ENCODE assay signal across 8 cellular contexts in the genomic region with DNA sequence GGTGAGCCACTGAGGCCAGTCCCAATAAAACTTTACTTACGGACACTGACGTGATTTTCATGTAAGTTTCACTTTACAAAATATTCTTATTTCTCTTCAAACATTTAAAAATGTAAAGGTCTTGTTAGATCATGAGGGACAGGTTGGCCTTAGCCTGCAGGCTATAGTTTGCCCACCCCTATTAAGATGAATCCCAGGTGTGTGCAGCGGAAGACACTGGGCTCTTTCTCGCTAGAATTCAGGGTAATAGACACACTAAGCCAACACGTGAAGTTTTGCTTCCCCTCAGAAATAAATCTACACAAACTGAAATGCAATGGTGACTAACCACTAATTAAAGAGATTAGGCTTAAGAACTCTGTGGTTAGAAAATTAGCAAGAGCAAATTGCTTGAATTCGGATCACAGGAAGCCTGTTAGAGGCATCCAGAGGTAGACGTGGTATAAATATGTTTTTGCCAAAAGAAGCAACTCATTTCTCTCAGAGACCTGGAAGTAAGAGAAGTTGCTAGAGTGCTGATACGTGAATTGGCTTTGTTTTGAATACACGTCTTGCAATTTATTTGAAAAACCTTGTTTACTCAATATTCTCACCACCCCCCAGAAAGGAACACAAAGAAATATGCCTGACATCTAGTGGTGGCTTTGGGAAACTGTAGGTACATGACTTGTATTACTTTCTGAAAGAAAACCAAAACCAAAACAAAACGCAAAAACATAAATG.
DNase-seq lines count a peak whose midpoint lies in the region; ATAC-seq lines count a peak whose summit lies in the region.

No MANE protein-coding gene starts in this region.

- DNase-seq in COR-L47 (lab: John Stamatoyannopoulos, UW) (peak; percentile 65), NCI-H748 (lab: John Stamatoyannopoulos, UW; ENCODE audit: unreplicated experiment) (peak; percentile 77), left cardiac atrium (no peak), retina (peak; percentile 54), T-helper 9 cell (no peak)
- DNase-seq in activated naive CD8-positive, alpha-beta T cell treated with anti-CD3 and anti-CD28 coated beads for 36 hours, result peak; percentile 25

- H3K4me3 Mint-ChIP-seq in activated naive CD8-positive, alpha-beta T cell treated with anti-CD3 and anti-CD28 coated beads for 36 hours, result peak overlapping the region; percentile 40

- H3K36me3 Mint-ChIP-seq in activated naive CD8-positive, alpha-beta T cell treated with anti-CD3 and anti-CD28 coated beads for 36 hours, result no peaks in the 10 kb centered on the region

- ATAC-seq in GM19035 (IDR thresholded peaks at IDR 0.05; ENCODE audit: unreplicated experiment), result peak; percentile 88
- ATAC-seq in HG03558 (IDR thresholded peaks at IDR 0.05; ENCODE audit: extremely low read depth, unreplicated experiment), result peak; percentile 58
- ATAC-seq in left cardiac atrium, result peak; percentile 71 to 78

- H3K27me3 Mint-ChIP-seq in activated naive CD8-positive, alpha-beta T cell treated with anti-CD3 and anti-CD28 coated beads for 36 hours, result no peaks in the 10 kb centered on the region

- H3K27ac Mint-ChIP-seq in activated naive CD8-positive, alpha-beta T cell treated with anti-CD3 and anti-CD28 coated beads for 36 hours, result peak overlapping the region; percentile 48

- intact Hi-C loops in left cardiac atrium (cut with DNase I), result no loop called here

- H3K9me3 Mint-ChIP-seq in activated naive CD8-positive, alpha-beta T cell treated with anti-CD3 and anti-CD28 coated beads for 36 hours, result no peaks in the 10 kb centered on the region

- peaks cover 10% of the 10 kb centered on the region for H3K4me1 Mint-ChIP-seq in activated naive CD8-positive, alpha-beta T cell treated with anti-CD3 and anti-CD28 coated beads for 36 hours

Comparison
In these comparisons a context has a peak if more than half of its experiments do, and no peak if none do; other contexts are left out.
1. DNase-seq: peak in COR-L47 (single experiment), NCI-H748 (single experiment), activated naive CD8-positive, alpha-beta T cell treated with anti-CD3 and anti-CD28 coated beads for 36 hours (single experiment) and retina (single experiment); none in left cardiac atrium (single experiment) and T-helper 9 cell (single experiment).
2. Peak in every context shown above with its lines, with median percentiles within 50 percentile points of each other: ATAC-seq.